In genomic region chr1:183039985-183040447, GRCh38 we compare ENCODE assay signal across 9 cellular contexts. TPM values are rescaled to one million over a fixed set of nuclear protein-coding genes. Genes with fewer than 3 reads are reported as not detected.
DNase-seq lines count a peak whose midpoint lies in the region; ATAC-seq lines count a peak whose summit lies in the region.
"Had no signal": no experiment of that assay in that cellular context is flagged by ENCODE, and none has a peak within 500 bp of the region (broad histone marks: within the 10 kb centered on the region; RNA-seq: fewer than 3 reads in every experiment).

No MANE protein-coding gene starts in this region.

- peak overlapping the region in 6 of 8 donors; percentile 9 to 61 (median 52) for H3K4me3 Mint-ChIP-seq in naive B cell

- H3K36me3 Mint-ChIP-seq in naive B cell = peaks cover 0 to 4% of the 10 kb centered on the region in 2 donors

- H3K27me3 Mint-ChIP-seq in naive B cell = no peaks in the 10 kb centered on the region

- H3K27ac Mint-ChIP-seq in naive B cell = peak overlapping the region in 5 of 6 donors; percentile 20 to 80 (median 44)

- H3K4me1 Mint-ChIP-seq in naive B cell = peaks cover 42 to 61% (median 54%) of the 10 kb centered on the region in 3 donors

- no peaks in the 10 kb centered on the region for H3K9me3 Mint-ChIP-seq in naive B cell

- peak; percentile 53 for DNase-seq in DMS153 treated with DMSO at 0.1 percent for 48 hours (lab: John Stamatoyannopoulos, UW; ENCODE audit: unreplicated experiment)
- DNase-seq in NAMALWA (ENCODE audit: low spot score) = peak; percentile 54
- DNase-seq in brain pericyte (ENCODE audit: low read depth, low spot score) = peak; percentile 95
- DNase-seq in naive B cell = no peak
- DNase-seq in stimulated activated CD4-positive, alpha-beta T cell treated with anti-CD3 and anti-CD28 coated beads, Interleukin-4, amount 100 ng/mL, for 24 hours = no peak
- DNase-seq: activated CD8-positive, alpha-beta memory T cell treated with anti-CD3 and anti-CD28 coated beads, Interleukin-2, amount 50 U/mL, for 48 hours had no signal

- peak; percentile 25 for ATAC-seq in naive B cell (ENCODE audit: low read depth in 2 of 2)
- ATAC-seq in GM21825 (IDR thresholded peaks at IDR 0.05; ENCODE audit: unreplicated experiment) = no peak
- no peak for ATAC-seq in HG03045 (IDR thresholded peaks at IDR 0.05; ENCODE audit: unreplicated experiment)
- no peak for ATAC-seq in HG02571 (IDR thresholded peaks at IDR 0.05; ENCODE audit: unreplicated experiment)

RNA-seq across cellular contexts. Expression of gene LAMC1, which starts 16.8 kb away (rescaled TPM):
- polyA plus RNA-seq in naive B cell (ENCODE audit: low read depth in 6 of 6) = 10 to 100 TPM in 5 of 6 donors, 1 to 10 TPM in 1; 5.9 to 17.6 (median 13.5) TPM

Comparison
In these comparisons a context has a peak if more than half of its experiments do, and no peak if none do; other contexts are left out.
1. DNase-seq: peak in DMS153 treated with DMSO at 0.1 percent for 48 hours (single experiment), NAMALWA (single experiment) and brain pericyte (single experiment); none in naive B cell (single experiment) and stimulated activated CD4-positive, alpha-beta T cell treated with anti-CD3 and anti-CD28 coated beads, Interleukin-4, amount 100 ng/mL, for 24 hours (single experiment).
2. ATAC-seq: peak in naive B cell (2 of 2); none in GM21825 (single experiment), HG03045 (single experiment) and HG02571 (single experiment).